ENCODE assay signal across 27 cellular contexts in genomic region chr5:31800351-31800750, GRCh38.
"Had no signal": no experiment of that assay in that cellular context is flagged by ENCODE, and none has a peak within 500 bp of the region (broad histone marks: within the 10 kb centered on the region; RNA-seq: fewer than 3 reads in every experiment).

No MANE protein-coding gene starts in this region.

- H3K27me3 ChIP-seq: body of pancreas, brain microvascular endothelial cell, breast epithelium had no signal

- H3K4me3 ChIP-seq: body of pancreas, breast epithelium had no signal

- H3K27ac ChIP-seq: body of pancreas, brain microvascular endothelial cell, breast epithelium, VCaP had no signal

- DNase-seq: activated B cell treated with CpG ODN at 0.5 μM for 24 hours; activated CD4-positive, alpha-beta memory T cell treated with anti-CD3 and anti-CD28 coated beads, Interleukin-2, amount 10 ng/mL, durations not matched to agents 7 days and 5 days; activated CD4-positive, alpha-beta T cell treated with anti-CD3 and anti-CD28 coated beads for 4 hours; activated CD4-positive, alpha-beta T cell treated with anti-CD3 and anti-CD28 coated beads, Interleukin-2, amount 10 ng/mL, durations not matched to agents 24 days and 14 days; activated CD4-positive, alpha-beta T cell treated with anti-CD3 and anti-CD28 coated beads, Interleukin-2, amount 50 U/mL, for 48 hours; activated CD4-positive, CD25-positive, alpha-beta regulatory T cell treated with anti-CD3 and anti-CD28 coated beads, Interleukin-2, amount 50 U/mL, for 72 hours; activated CD8-positive, alpha-beta memory T cell treated with anti-CD3 and anti-CD28 coated beads for 24 hours; activated CD8-positive, alpha-beta memory T cell treated with anti-CD3 and anti-CD28 coated beads, Interleukin-2, amount 10 ng/mL, durations not matched to agents 7 days and 5 days; activated CD8-positive, alpha-beta memory T cell treated with anti-CD3 and anti-CD28 coated beads, Interleukin-2, amount 50 U/mL, for 48 hours; activated CD8-positive, alpha-beta T cell treated with anti-CD3 and anti-CD28 coated beads, Interleukin-2, amount 10 ng/mL, durations not matched to agents 7 days and 5 days; activated effector memory CD4-positive, alpha-beta T cell treated with Interleukin-2 at 50 U/mL for 16 hours; activated gamma-delta T cell; activated naive CD4-positive, alpha-beta T cell treated with anti-CD3 and anti-CD28 coated beads, Interleukin-2, amount 10 ng/mL, durations not matched to agents 7 days and 5 days; activated naive CD4-positive, alpha-beta T cell treated with Interleukin-2 at 50 U/mL for 16 hours; activated naive CD8-positive, alpha-beta T cell treated with anti-CD3 and anti-CD28 coated beads, Interleukin-2, amount 10 ng/mL, durations not matched to agents 7 days and 5 days; activated naive CD8-positive, alpha-beta T cell treated with anti-CD3 and anti-CD28 coated beads, Interleukin-2, amount 50 U/mL, for 24 hours; activated T-cell treated with anti-CD3 and anti-CD28 coated beads, Interleukin-2, amount 50 U/mL, for 24 hours; activated T-cell treated with anti-CD3 and anti-CD28 coated beads, Interleukin-2, amount 50 U/mL, for 48 hours; aorta; body of pancreas; brain microvascular endothelial cell; central memory CD4-positive, alpha-beta T cell; T-helper 1 cell; T-helper 2 cell; T-helper 9 cell had no signal

- H3K9me3 ChIP-seq: body of pancreas, breast epithelium had no signal

- H3K4me1 ChIP-seq: body of pancreas, breast epithelium had no signal

- H3K36me3 ChIP-seq: brain microvascular endothelial cell, breast epithelium had no signal
